21 cellular contexts compared by ENCODE assay signal in genomic region chr6:28726569-28727309, GRCh38.
"Had no signal": no experiment of that assay in that cellular context is flagged by ENCODE, and none has a peak within 500 bp of the region (broad histone marks: within the 10 kb centered on the region; RNA-seq: fewer than 3 reads in every experiment).

No MANE protein-coding gene starts in this region.

- H3K27ac ChIP-seq: epithelial cell of prostate, left lung, lower lobe of right lung, pancreas, prostate gland, suprapubic skin, tibial artery had no signal

- H3K4me1 ChIP-seq: pancreas, prostate gland had no signal

- ATAC-seq: activated naive CD4-positive, alpha-beta T cell treated with anti-CD3 and anti-CD28 coated beads, Interleukin-2, amount 50 U/mL, for 72 hours; activated T-cell treated with anti-CD3 and anti-CD28 coated beads, Interleukin-2, amount 50 U/mL, for 72 hours; left lung; lower lobe of right lung; pancreas had no signal

- H3K4me3 ChIP-seq: left lung, lower lobe of right lung, pancreas, prostate gland, smooth muscle cell, suprapubic skin, tibial artery had no signal

- DNase-seq: activated CD4-positive, alpha-beta T cell treated with anti-CD3 and anti-CD28 coated beads for 4 hours; activated CD4-positive, alpha-beta T cell treated with anti-CD3 and anti-CD28 coated beads, Interleukin-2, amount 50 U/mL, for 4 hours; activated naive CD4-positive, alpha-beta T cell; activated T-cell treated with anti-CD3 and anti-CD28 coated beads for 4 hours; activated T-cell treated with anti-CD3 and anti-CD28 coated beads, Interleukin-2, amount 50 U/mL, for 72 hours; anterior cingulate cortex; dermis blood vessel endothelial cell; effector CD4-positive, alpha-beta T cell; left lung; lower lobe of right lung; nephron progenitor cell; pancreas; stimulated activated CD4-positive, alpha-beta T cell treated with anti-CD3 and anti-CD28 coated beads, Interleukin-1b, Interleukin-23, amount 100 ng/mL, for 48 hours; stimulated activated naive CD4-positive, alpha-beta T cell; tibial artery had no signal

- H3K36me3 ChIP-seq: left lung, lower lobe of right lung, pancreas, prostate gland, suprapubic skin, tibial artery had no signal

- H3K27ac Mint-ChIP-seq: activated naive CD4-positive, alpha-beta T cell treated with anti-CD3 and anti-CD28 coated beads, Interleukin-2, amount 50 U/mL, for 72 hours; activated T-cell treated with anti-CD3 and anti-CD28 coated beads, Interleukin-2, amount 50 U/mL, for 72 hours; nephron progenitor cell; T-helper 2 cell treated with Interferon-gamma antibody and Interleukin-4, amounts not matched to agents 5 μg/mL and 100 μg/mL, for 36 hours had no signal

- H3K9me3 ChIP-seq: left lung, lower lobe of right lung, pancreas, prostate gland, suprapubic skin, tibial artery had no signal

- H3K4me3 Mint-ChIP-seq: nephron progenitor cell; T-helper 2 cell treated with Interferon-gamma antibody and Interleukin-4, amounts not matched to agents 5 μg/mL and 100 μg/mL, for 36 hours had no signal
